In genomic region chr18:68436485-68436884, GRCh38 we compare ENCODE assay signal across 20 cellular contexts.
DNase-seq lines count a peak whose midpoint lies in the region; ATAC-seq and TF ChIP-seq lines count a peak whose summit lies in the region.
"Had no signal": no experiment of that assay in that cellular context is flagged by ENCODE, and none has a peak within 500 bp of the region (broad histone marks: within the 10 kb centered on the region; RNA-seq: fewer than 3 reads in every experiment).

No MANE protein-coding gene starts in this region.

- no peak overlapping the region for H3K4me3 ChIP-seq in RWPE2 (ENCODE audit: severe bottlenecking)
- H3K4me3 ChIP-seq: gastroesophageal sphincter, uterus had no signal

- H3K4me1 Mint-ChIP-seq in stimulated activated naive CD8-positive, alpha-beta T cell treated with anti-CD3 and anti-CD28 coated beads, Interleukin-15, amount 100 ng/mL, for 72 hours = peaks cover 6% of the 10 kb centered on the region
- peaks cover 6% of the 10 kb centered on the region for H3K4me1 Mint-ChIP-seq in stimulated activated effector memory CD8-positive, alpha-beta T cell treated with anti-CD3 and anti-CD28 coated beads, Interleukin-12 subunit alpha, Interleukin-12 subunit beta, amount 100 ng/mL, for 72 hours

- no peaks in the 10 kb centered on the region for H3K36me3 ChIP-seq in RWPE2 (ENCODE audit: low read depth)
- H3K36me3 ChIP-seq: gastroesophageal sphincter, uterus had no signal

- H3K36me3 Mint-ChIP-seq in stimulated activated effector memory CD8-positive, alpha-beta T cell treated with anti-CD3 and anti-CD28 coated beads, Interleukin-12 subunit alpha, Interleukin-12 subunit beta, amount 100 ng/mL, for 72 hours = no peaks in the 10 kb centered on the region
- H3K36me3 Mint-ChIP-seq: activated naive CD4-positive, alpha-beta T cell treated with anti-CD3 and anti-CD28 coated beads, Interleukin-2, amount 50 U/mL, for 72 hours had no signal

- no peak for DNase-seq in stimulated activated naive CD8-positive, alpha-beta T cell treated with anti-CD3 and anti-CD28 coated beads, Interleukin-15, amount 100 ng/mL, for 72 hours
- no peak for DNase-seq in stimulated activated naive CD8-positive, alpha-beta T cell treated with anti-CD3 and anti-CD28 coated beads, Interleukin-15, Interleukin-2, amounts not matched to agents 100 U/mL and 50 U/mL, for 24 hours
- DNase-seq in RWPE2 (ENCODE audit: low spot score) (no peak), fibroblast of gingiva (ENCODE audit: low read depth) (peak; percentile 39), GM10248 (ENCODE audit: extremely low spot score) (no peak), SK-N-DZ (ENCODE audit: low spot score) (no peak)
- DNase-seq in stimulated activated effector memory CD8-positive, alpha-beta T cell treated with anti-CD3 and anti-CD28 coated beads, Interleukin-12 subunit alpha, Interleukin-12 subunit beta, amount 100 ng/mL, for 72 hours (ENCODE audit: low spot score in 2 of 2) = no peak
- DNase-seq: ACHN; activated CD8-positive, alpha-beta memory T cell treated with anti-CD3 and anti-CD28 coated beads, Interleukin-2, amount 10 ng/mL, durations not matched to agents 7 days and 5 days; cortex of kidney; H9; islet precursor cell; NCI-H1048; NCI-H446 treated with DMSO at 0.1 percent for 48 hours; stimulated activated CD4-positive, alpha-beta T cell treated with anti-CD3 and anti-CD28 coated beads, Interleukin-1b, Interleukin-23, amount 100 ng/mL, for 48 hours; uterus had no signal

- CTCF ChIA-PET in GM10248 (lab: Yijun Ruan, JAX) = no interaction called here

- no peak overlapping the region for H3K27ac Mint-ChIP-seq in stimulated activated naive CD8-positive, alpha-beta T cell treated with anti-CD3 and anti-CD28 coated beads, Interleukin-15, amount 100 ng/mL, for 72 hours
- H3K27ac Mint-ChIP-seq in stimulated activated effector memory CD8-positive, alpha-beta T cell treated with anti-CD3 and anti-CD28 coated beads, Interleukin-12 subunit alpha, Interleukin-12 subunit beta, amount 100 ng/mL, for 72 hours = no peak overlapping the region
- H3K27ac Mint-ChIP-seq: activated CD8-positive, alpha-beta memory T cell treated with anti-CD3 and anti-CD28 coated beads, Interleukin-2, amount 10 ng/mL, durations not matched to agents 7 days and 5 days; H9; progenitor cell of endocrine pancreas had no signal

- peaks cover 18% of the 10 kb centered on the region for H3K4me1 ChIP-seq in RWPE2 (ENCODE audit: insufficient read depth, poor library complexity, severe bottlenecking)
- H3K4me1 ChIP-seq: gastroesophageal sphincter, uterus had no signal

- H3K4me3 Mint-ChIP-seq in stimulated activated naive CD8-positive, alpha-beta T cell treated with anti-CD3 and anti-CD28 coated beads, Interleukin-15, amount 100 ng/mL, for 72 hours = no peak overlapping the region
- no peak overlapping the region for H3K4me3 Mint-ChIP-seq in stimulated activated effector memory CD8-positive, alpha-beta T cell treated with anti-CD3 and anti-CD28 coated beads, Interleukin-12 subunit alpha, Interleukin-12 subunit beta, amount 100 ng/mL, for 72 hours
- H3K4me3 Mint-ChIP-seq: activated CD8-positive, alpha-beta memory T cell treated with anti-CD3 and anti-CD28 coated beads, Interleukin-2, amount 10 ng/mL, durations not matched to agents 7 days and 5 days; H9 had no signal

- H3K27me3 Mint-ChIP-seq in stimulated activated naive CD8-positive, alpha-beta T cell treated with anti-CD3 and anti-CD28 coated beads, Interleukin-15, amount 100 ng/mL, for 72 hours = no peaks in the 10 kb centered on the region
- H3K27me3 Mint-ChIP-seq: activated CD8-positive, alpha-beta memory T cell treated with anti-CD3 and anti-CD28 coated beads, Interleukin-2, amount 10 ng/mL, durations not matched to agents 7 days and 5 days; progenitor cell of endocrine pancreas had no signal

- no peaks in the 10 kb centered on the region for H3K9me3 ChIP-seq in RWPE2 (ENCODE audit: severe bottlenecking)
- H3K9me3 ChIP-seq: gastroesophageal sphincter, uterus had no signal

- peak; percentile 37 for ATAC-seq in stimulated activated naive CD8-positive, alpha-beta T cell treated with anti-CD3 and anti-CD28 coated beads, Interleukin-15, amount 100 ng/mL, for 72 hours
- ATAC-seq in stimulated activated naive CD8-positive, alpha-beta T cell treated with anti-CD3 and anti-CD28 coated beads, Interleukin-15, Interleukin-2, amounts not matched to agents 100 U/mL and 50 U/mL, for 24 hours = no peak
- peak; percentile 48; the same call in 2 of the 3 replicates for ATAC-seq in RWPE2 (ENCODE audit: low read depth)
- peak; percentile 59 for ATAC-seq in stimulated activated effector memory CD8-positive, alpha-beta T cell treated with anti-CD3 and anti-CD28 coated beads, Interleukin-12 subunit alpha, Interleukin-12 subunit beta, amount 100 ng/mL, for 72 hours
- ATAC-seq in GM18502 (IDR thresholded peaks at IDR 0.05; ENCODE audit: poor library complexity, unreplicated experiment) = no peak
- ATAC-seq: activated CD8-positive, alpha-beta memory T cell treated with anti-CD3 and anti-CD28 coated beads, Interleukin-2, amount 10 ng/mL, durations not matched to agents 7 days and 5 days; gastroesophageal sphincter had no signal

- peak overlapping the region; percentile 58 for H3K27ac ChIP-seq in RWPE2 (ENCODE audit: poor library complexity, severe bottlenecking)
- H3K27ac ChIP-seq: gastroesophageal sphincter, uterus had no signal

- POLR2A ChIA-PET in GM10248 (lab: Yijun Ruan, JAX) = no interaction called here

- H3K27me3 ChIP-seq in RWPE2 (ENCODE audit: insufficient read depth, poor library complexity, severe bottlenecking) = no peaks in the 10 kb centered on the region
- H3K27me3 ChIP-seq: gastroesophageal sphincter, uterus had no signal

- H3K9me3 Mint-ChIP-seq in stimulated activated naive CD8-positive, alpha-beta T cell treated with anti-CD3 and anti-CD28 coated beads, Interleukin-15, amount 100 ng/mL, for 72 hours = peaks cover 5 to 6% of the 10 kb centered on the region in 2 donors
- peaks cover 11% of the 10 kb centered on the region for H3K9me3 Mint-ChIP-seq in stimulated activated effector memory CD8-positive, alpha-beta T cell treated with anti-CD3 and anti-CD28 coated beads, Interleukin-12 subunit alpha, Interleukin-12 subunit beta, amount 100 ng/mL, for 72 hours

- TF ChIP-seq CTCF in RWPE2 (IDR thresholded peaks at IDR 0.05; ENCODE audit: poor library complexity, severe bottlenecking) (no peak), GM10248 (IDR thresholded peaks at IDR 0.05; ENCODE audit: control extremely low read depth, extremely low read depth, low read depth, missing control alignments) (no peak)

Comparison
In these comparisons a context has a peak if more than half of its experiments do, and no peak if none do; other contexts are left out.
1. ATAC-seq: peak in stimulated activated naive CD8-positive, alpha-beta T cell treated with anti-CD3 and anti-CD28 coated beads, Interleukin-15, amount 100 ng/mL, for 72 hours (single experiment), RWPE2 (single experiment) and stimulated activated effector memory CD8-positive, alpha-beta T cell treated with anti-CD3 and anti-CD28 coated beads, Interleukin-12 subunit alpha, Interleukin-12 subunit beta, amount 100 ng/mL, for 72 hours (single experiment); none in stimulated activated naive CD8-positive, alpha-beta T cell treated with anti-CD3 and anti-CD28 coated beads, Interleukin-15, Interleukin-2, amounts not matched to agents 100 U/mL and 50 U/mL, for 24 hours (single experiment) and GM18502 (single experiment).